ENCODE assay signal across 17 cellular contexts in the genomic region with DNA sequence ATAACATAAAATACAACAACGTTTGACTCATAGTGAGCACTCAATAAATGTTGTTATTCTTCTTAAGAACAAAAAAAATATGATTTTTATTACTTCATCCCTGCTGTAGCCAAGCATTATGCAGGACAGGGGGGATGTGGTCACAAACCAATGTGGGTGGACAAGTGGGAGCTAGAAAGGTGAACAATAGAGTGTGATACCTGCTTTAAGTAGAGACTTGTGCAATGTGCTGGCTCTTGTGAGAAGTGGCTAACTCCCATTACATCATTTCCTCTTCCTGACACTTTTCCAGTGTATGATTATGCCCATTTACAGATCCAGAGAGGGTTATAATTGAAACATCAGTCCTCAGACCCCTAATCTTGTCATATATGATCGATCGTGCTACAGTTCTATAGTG.
DNase-seq lines count a peak whose midpoint lies in the region; ATAC-seq and TF ChIP-seq lines count a peak whose summit lies in the region.
"Had no signal": no experiment of that assay in that cellular context is flagged by ENCODE, and none has a peak within 500 bp of the region (broad histone marks: within the 10 kb centered on the region; RNA-seq: fewer than 3 reads in every experiment).

No MANE protein-coding gene starts in this region.

- H3K4me3 ChIP-seq in epithelial cell of esophagus (ENCODE audit: low read length), result no peak overlapping the region
- H3K4me3 ChIP-seq: GM23248, SJCRH30 had no signal

- DNase-seq in HT1080 (ENCODE audit: low read depth) (peak; percentile 16), NCI-H226 (peak; percentile 38), epithelial cell of esophagus (ENCODE audit: low read depth) (peak; percentile 67), lung microvascular endothelial cell (ENCODE audit: low read depth in 2 of 2) (peak; percentile 15 to 44), DMS 273 treated with DMSO at 0.1 percent for 48 hours (lab: John Stamatoyannopoulos, UW) (no peak), Kasumi-1 (lab: John Stamatoyannopoulos, UW) (no peak)
- DNase-seq: Caco-2; CD4-positive, CD25-positive, alpha-beta regulatory T cell; DMS79; GM23248; KG1; NCI-H1105; NCI-H1694 treated with DMSO at 0.1 percent for 48 hours; NCI-H774; SJCRH30 had no signal

- no peak for TF ChIP-seq CTCF in epithelial cell of esophagus (IDR thresholded peaks at IDR 0.05; ENCODE audit: insufficient read depth, low read depth, low read length, missing control alignments)

- no peak for ATAC-seq in HG02973 (IDR thresholded peaks at IDR 0.05; ENCODE audit: unreplicated experiment)
- ATAC-seq: HepG2 had no signal

Comparison
In these comparisons a context has a peak if more than half of its experiments do, and no peak if none do; other contexts are left out.
1. DNase-seq: peak in HT1080 (single experiment), NCI-H226 (single experiment), epithelial cell of esophagus (single experiment) and lung microvascular endothelial cell (2 of 2); none in DMS 273 treated with DMSO at 0.1 percent for 48 hours (single experiment) and Kasumi-1 (0 of 2).